In the genomic region with DNA sequence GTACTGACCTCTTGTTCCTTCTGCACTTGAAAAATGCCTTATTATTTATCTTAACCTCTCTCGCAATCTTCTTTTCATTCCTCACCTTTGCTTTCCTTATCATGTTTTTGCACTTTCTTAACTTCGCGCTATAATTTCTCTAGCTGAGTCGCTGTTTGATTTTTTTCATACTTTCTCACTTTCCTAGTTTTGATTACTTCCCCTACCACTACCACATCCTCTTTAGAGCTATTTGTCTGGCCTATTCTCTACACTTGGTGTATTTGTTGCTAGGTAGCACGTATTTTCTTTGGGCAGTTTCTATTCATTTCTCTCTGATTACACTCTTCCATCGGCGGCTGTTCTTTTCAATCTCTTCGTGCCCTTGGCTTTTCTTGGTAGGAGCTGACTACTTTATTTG, we compare ENCODE assay signal across 1 cellular context.
TF ChIP-seq lines count a peak whose summit lies in the region.

No MANE protein-coding gene starts in this region.

TF ChIP-seq in GM23338, 12 proteins besides CTCF, POLR2A, EP300 and RAD21:
- TF ChIP-seq ZNF462 (CRISPR knock-in tag; IDR thresholded peaks at IDR 0.05) = no peak
- no peak for TF ChIP-seq ZNF114 (CRISPR knock-in tag; IDR thresholded peaks at IDR 0.05)
- TF ChIP-seq POLR2AphosphoS5 (IDR thresholded peaks at IDR 0.05; ENCODE audit: low read depth) = no peak
- no peak for TF ChIP-seq STAT1 (IDR thresholded peaks at IDR 0.05; ENCODE audit: unreplicated experiment)
- TF ChIP-seq CREB1 (CRISPR knock-in tag; IDR thresholded peaks at IDR 0.05; ENCODE audit: low read depth) = no peak
- TF ChIP-seq JUNB (IDR thresholded peaks at IDR 0.05; ENCODE audit: unreplicated experiment) = no peak
- no peak for TF ChIP-seq EZH2phosphoT487 (IDR thresholded peaks at IDR 0.05; ENCODE audit: unreplicated experiment)
- TF ChIP-seq, protein P1, sequence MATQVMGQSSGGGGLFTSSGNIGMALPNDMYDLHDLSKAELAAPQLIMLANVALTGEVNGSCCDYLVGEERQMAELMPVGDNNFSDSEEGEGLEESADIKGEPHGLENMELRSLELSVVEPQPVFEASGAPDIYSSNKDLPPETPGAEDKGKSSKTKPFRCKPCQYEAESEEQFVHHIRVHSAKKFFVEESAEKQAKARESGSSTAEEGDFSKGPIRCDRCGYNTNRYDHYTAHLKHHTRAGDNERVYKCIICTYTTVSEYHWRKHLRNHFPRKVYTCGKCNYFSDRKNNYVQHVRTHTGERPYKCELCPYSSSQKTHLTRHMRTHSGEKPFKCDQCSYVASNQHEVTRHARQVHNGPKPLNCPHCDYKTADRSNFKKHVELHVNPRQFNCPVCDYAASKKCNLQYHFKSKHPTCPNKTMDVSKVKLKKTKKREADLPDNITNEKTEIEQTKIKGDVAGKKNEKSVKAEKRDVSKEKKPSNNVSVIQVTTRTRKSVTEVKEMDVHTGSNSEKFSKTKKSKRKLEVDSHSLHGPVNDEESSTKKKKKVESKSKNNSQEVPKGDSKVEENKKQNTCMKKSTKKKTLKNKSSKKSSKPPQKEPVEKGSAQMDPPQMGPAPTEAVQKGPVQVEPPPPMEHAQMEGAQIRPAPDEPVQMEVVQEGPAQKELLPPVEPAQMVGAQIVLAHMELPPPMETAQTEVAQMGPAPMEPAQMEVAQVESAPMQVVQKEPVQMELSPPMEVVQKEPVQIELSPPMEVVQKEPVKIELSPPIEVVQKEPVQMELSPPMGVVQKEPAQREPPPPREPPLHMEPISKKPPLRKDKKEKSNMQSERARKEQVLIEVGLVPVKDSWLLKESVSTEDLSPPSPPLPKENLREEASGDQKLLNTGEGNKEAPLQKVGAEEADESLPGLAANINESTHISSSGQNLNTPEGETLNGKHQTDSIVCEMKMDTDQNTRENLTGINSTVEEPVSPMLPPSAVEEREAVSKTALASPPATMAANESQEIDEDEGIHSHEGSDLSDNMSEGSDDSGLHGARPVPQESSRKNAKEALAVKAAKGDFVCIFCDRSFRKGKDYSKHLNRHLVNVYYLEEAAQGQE (IDR thresholded peaks at IDR 0.05; ENCODE audit: unreplicated experiment) = no peak
- TF ChIP-seq, protein P2, sequence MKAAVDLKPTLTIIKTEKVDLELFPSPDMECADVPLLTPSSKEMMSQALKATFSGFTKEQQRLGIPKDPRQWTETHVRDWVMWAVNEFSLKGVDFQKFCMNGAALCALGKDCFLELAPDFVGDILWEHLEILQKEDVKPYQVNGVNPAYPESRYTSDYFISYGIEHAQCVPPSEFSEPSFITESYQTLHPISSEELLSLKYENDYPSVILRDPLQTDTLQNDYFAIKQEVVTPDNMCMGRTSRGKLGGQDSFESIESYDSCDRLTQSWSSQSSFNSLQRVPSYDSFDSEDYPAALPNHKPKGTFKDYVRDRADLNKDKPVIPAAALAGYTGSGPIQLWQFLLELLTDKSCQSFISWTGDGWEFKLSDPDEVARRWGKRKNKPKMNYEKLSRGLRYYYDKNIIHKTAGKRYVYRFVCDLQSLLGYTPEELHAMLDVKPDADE (IDR thresholded peaks at IDR 0.05) = no peak
- no peak for TF ChIP-seq EZH2 (IDR thresholded peaks at IDR 0.05; ENCODE audit: low read depth, unreplicated experiment)
- no peak for TF ChIP-seq ZNF331 (CRISPR knock-in tag; IDR thresholded peaks at IDR 0.05; ENCODE audit: low read depth)
- no peak for TF ChIP-seq NANOG (IDR thresholded peaks at IDR 0.05; ENCODE audit: borderline replicate concordance)
